In the genomic region with DNA sequence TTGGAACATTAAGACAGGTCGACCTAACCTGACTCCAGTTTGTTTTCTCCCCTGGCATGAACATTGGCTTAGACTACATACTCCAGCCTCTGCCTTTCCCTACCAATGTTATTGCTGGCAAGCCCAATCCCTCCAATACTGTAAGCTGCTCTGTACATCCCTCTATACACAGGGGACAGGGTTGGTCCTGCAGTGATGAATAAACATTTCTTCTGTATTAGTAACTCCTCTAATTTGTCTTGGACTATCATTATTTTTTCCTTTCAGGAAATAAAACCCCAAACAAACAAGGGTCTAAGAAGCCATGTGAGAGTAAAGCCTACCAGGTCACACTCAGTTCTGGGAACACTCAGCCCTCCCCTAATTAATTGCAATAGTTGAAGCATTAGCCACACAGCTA, we compare ENCODE assay signal across 1 cellular context.
TF ChIP-seq lines count a peak whose summit lies in the region.

No MANE protein-coding gene starts in this region.

TF ChIP-seq in IMR-90, 13 proteins besides CTCF, POLR2A, EP300 and RAD21:
- TF ChIP-seq BHLHE40 (IDR thresholded peaks at IDR 0.05; ENCODE audit: low read depth, low read length), result no peak
- TF ChIP-seq CHD1 (IDR thresholded peaks at IDR 0.05; ENCODE audit: low read depth, low read length), result no peak
- TF ChIP-seq RFX5 (IDR thresholded peaks at IDR 0.05; ENCODE audit: low read depth, low read length), result no peak
- no peak for TF ChIP-seq MAFK (IDR thresholded peaks at IDR 0.05; ENCODE audit: low read depth, low read length)
- TF ChIP-seq CEBPB (IDR thresholded peaks at IDR 0.05; ENCODE audit: low read depth, low read length), result no peak
- no peak for TF ChIP-seq SMC3 (IDR thresholded peaks at IDR 0.05; ENCODE audit: low read depth, low read length)
- TF ChIP-seq, protein P1, sequence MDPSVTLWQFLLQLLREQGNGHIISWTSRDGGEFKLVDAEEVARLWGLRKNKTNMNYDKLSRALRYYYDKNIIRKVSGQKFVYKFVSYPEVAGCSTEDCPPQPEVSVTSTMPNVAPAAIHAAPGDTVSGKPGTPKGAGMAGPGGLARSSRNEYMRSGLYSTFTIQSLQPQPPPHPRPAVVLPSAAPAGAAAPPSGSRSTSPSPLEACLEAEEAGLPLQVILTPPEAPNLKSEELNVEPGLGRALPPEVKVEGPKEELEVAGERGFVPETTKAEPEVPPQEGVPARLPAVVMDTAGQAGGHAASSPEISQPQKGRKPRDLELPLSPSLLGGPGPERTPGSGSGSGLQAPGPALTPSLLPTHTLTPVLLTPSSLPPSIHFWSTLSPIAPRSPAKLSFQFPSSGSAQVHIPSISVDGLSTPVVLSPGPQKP (IDR thresholded peaks at IDR 0.05; ENCODE audit: borderline replicate concordance, low read depth, low read length), result no peak
- TF ChIP-seq MXI1 (IDR thresholded peaks at IDR 0.05; ENCODE audit: borderline replicate concordance, low read depth, low read length), result no peak
- no peak for TF ChIP-seq NFE2L2 (IDR thresholded peaks at IDR 0.05; ENCODE audit: low read depth, low read length)
- TF ChIP-seq FOS (IDR thresholded peaks at IDR 0.05; ENCODE audit: low read depth, low read length), result no peak
- no peak for TF ChIP-seq MAZ (IDR thresholded peaks at IDR 0.05; ENCODE audit: borderline replicate concordance, low read depth, low read length)
- TF ChIP-seq, protein P2, sequence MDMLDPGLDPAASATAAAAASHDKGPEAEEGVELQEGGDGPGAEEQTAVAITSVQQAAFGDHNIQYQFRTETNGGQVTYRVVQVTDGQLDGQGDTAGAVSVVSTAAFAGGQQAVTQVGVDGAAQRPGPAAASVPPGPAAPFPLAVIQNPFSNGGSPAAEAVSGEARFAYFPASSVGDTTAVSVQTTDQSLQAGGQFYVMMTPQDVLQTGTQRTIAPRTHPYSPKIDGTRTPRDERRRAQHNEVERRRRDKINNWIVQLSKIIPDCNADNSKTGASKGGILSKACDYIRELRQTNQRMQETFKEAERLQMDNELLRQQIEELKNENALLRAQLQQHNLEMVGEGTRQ (IDR thresholded peaks at IDR 0.05; ENCODE audit: low read depth, low read length), result no peak
- no peak for TF ChIP-seq RCOR1 (IDR thresholded peaks at IDR 0.05; ENCODE audit: insufficient replicate concordance, low read length)
